16 cellular contexts compared by ENCODE assay signal in the genomic region with DNA sequence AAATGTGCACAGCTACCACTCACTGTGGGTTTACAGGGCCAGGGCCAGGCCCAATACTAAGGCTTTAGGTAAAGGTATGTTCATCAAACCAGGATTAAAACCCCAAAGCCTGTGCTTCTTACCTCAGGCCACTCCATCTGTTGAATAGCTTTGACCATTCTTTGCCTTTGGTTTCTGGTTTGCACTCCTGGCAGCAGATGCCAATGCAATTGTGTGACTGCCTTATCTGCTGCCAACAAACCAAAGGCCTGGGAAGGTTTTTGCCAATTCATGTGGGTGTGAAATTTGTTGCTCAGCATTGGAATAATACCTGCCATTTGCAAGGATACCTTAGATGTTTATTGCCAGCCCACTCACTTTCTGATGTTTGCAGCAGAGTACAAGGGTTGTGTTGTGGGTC.
"Had no signal": no experiment of that assay in that cellular context is flagged by ENCODE, and none has a peak within 500 bp of the region (broad histone marks: within the 10 kb centered on the region; RNA-seq: fewer than 3 reads in every experiment).

No MANE protein-coding gene starts in this region.

- DNase-seq: colonic mucosa; effector CD8-positive, alpha-beta T cell; hypothalamus; immature natural killer cell; naive B cell; pancreas; stimulated activated CD4-positive, alpha-beta T cell treated with anti-CD3 and anti-CD28 coated beads, Interleukin-12 subunit alpha, Interleukin-12 subunit beta, amount 100 ng/mL, for 4 hours; stimulated activated CD4-positive, alpha-beta T cell treated with anti-CD3 and anti-CD28 coated beads, Interleukin-1b, Interleukin-23, amount 100 ng/mL, for 48 hours; stimulated activated CD4-positive, alpha-beta T cell treated with anti-CD3 and anti-CD28 coated beads, Interleukin-4, amount 100 ng/mL, for 1 hour; stimulated activated CD8-positive, alpha-beta memory T cell treated with anti-CD3 and anti-CD28 coated beads, Interleukin-4, amount 100 ng/mL, for 48 hours; stimulated activated naive CD4-positive, alpha-beta T cell treated with Interleukin-2 at 50 U/mL for 16 hours; stomach; thyroid gland; trophoblast cell had no signal

- ATAC-seq: natural killer cell treated with Interleukin-12 subunit alpha and Interleukin-12 subunit beta and Interleukin-15 and Interleukin-18, amount 100 ng/mL, for 72 hours; pancreas; sciatic nerve had no signal
